In genomic region chr18:35456181-35456850, GRCh38 we compare ENCODE assay signal across 11 cellular contexts. TPM values are rescaled to one million over a fixed set of nuclear protein-coding genes. Genes with fewer than 3 reads are reported as not detected.
A peak's percentile ranks its signal among the peaks of the same experiment; 100 is the strongest.
DNase-seq lines count a peak whose midpoint lies in the region; ATAC-seq and TF ChIP-seq lines count a peak whose summit lies in the region.
"Had no signal": no experiment of that assay in that cellular context is flagged by ENCODE, and none has a peak within 500 bp of the region (broad histone marks: within the 10 kb centered on the region; RNA-seq: fewer than 3 reads in every experiment).

No MANE protein-coding gene starts in this region.

- POLR2A ChIA-PET in Panc1 (lab: Charles Lee) = no interaction called here

- H3K27me3 ChIP-seq in Panc1 (ENCODE audit: control insufficient read depth, insufficient read depth, low read length) = no peaks in the 10 kb centered on the region

- H3K4me3 ChIP-seq in Panc1 (ENCODE audit: low read depth in 2 of 2, low read length in 2 of 2) = no peak overlapping the region

- H3K9me3 ChIP-seq in Panc1 (ENCODE audit: control insufficient read depth, insufficient read depth, low read depth, low read length) = no peaks in the 10 kb centered on the region

- CTCF ChIA-PET in Panc1 (lab: Charles Lee) = no interaction called here

- TF ChIP-seq CTCF in Panc1 (IDR thresholded peaks at IDR 0.05) (no peak), omental fat pad (IDR thresholded peaks at IDR 0.05) (no peak), GM20000 (IDR thresholded peaks at IDR 0.05; ENCODE audit: extremely low read depth, missing control alignments) (no peak)

- H3K4me1 ChIP-seq in Panc1 (ENCODE audit: control insufficient read depth, insufficient read depth, low read length) = peaks cover 38% of the 10 kb centered on the region

- in situ Hi-C loops in Caki2 (cut with HindIII; ENCODE audit: low pct_unique_long_range_greater_than_20kb, low sequenced_read_pairs) = no loop called here
- in situ Hi-C loops in Panc1 (cut with HindIII; ENCODE audit: low pct_unique_long_range_greater_than_20kb, low sequenced_read_pairs) = no loop called here

- DNase-seq in Caki2 (ENCODE audit: low read depth) = peak; percentile 51
- no peak for DNase-seq in Panc1 (ENCODE audit: low read depth, low spot score)
- DNase-seq in epithelial cell of prostate (ENCODE audit: low read depth, low spot score) = no peak
- DNase-seq in omental fat pad (ENCODE audit: low spot score) = no peak
- DNase-seq in activated effector memory CD4-positive, alpha-beta T cell treated with anti-CD3 and anti-CD28 coated beads, Interleukin-2, amount 50 U/mL, for 16 hours = no peak
- DNase-seq in NCI-H345 treated with DMSO at 0.1 percent for 48 hours (lab: John Stamatoyannopoulos, UW; ENCODE audit: unreplicated experiment) = no peak
- DNase-seq in central memory CD4-positive, alpha-beta T cell = no peak
- DNase-seq in GM20000 (ENCODE audit: low spot score) = no peak
- DNase-seq: activated CD4-positive, alpha-beta memory T cell treated with anti-CD3 and anti-CD28 coated beads for 36 hours; cerebellar nuclear complex; foreskin melanocyte had no signal

- BruUV-seq in Panc1 (replicated peaks; lab: Mats Ljungman, UMichigan) = no TSS peak

- H3K36me3 ChIP-seq in Panc1 (ENCODE audit: control insufficient read depth, insufficient read depth, low read length) = no peaks in the 10 kb centered on the region

- H3K27ac ChIP-seq in Panc1 (ENCODE audit: low read length) (peak overlapping the region; percentile 95), epithelial cell of prostate (peak overlapping the region; percentile 94)

- ATAC-seq in Panc1 (no peak), omental fat pad (ENCODE audit: low FRiP score) (peak; percentile 52)

- intact Hi-C loops in Panc1 (cut with micrococcal nuclease; ENCODE audit: unreplicated experiment) = no loop called here

RNA-seq across cellular contexts. Expression of gene INO80C, which starts 41.4 kb away (rescaled TPM):
- 14.3 and 18.0 TPM in 2 replicates for total RNA-seq in Caki2 (2014; rRNA removed; shearing (Covaris generic); ENCODE audit: low replicate concordance)
- total RNA-seq in Panc1 (2021; ENCODE audit: unreplicated experiment) = 25.8 TPM
- 24.1 TPM for polyA plus RNA-seq in Panc1 (2012; ENCODE audit: insufficient read length)
- total RNA-seq in omental fat pad = 10 to 100 TPM in 2 of 4 donors, 1 to 10 TPM in 2; 6.3 to 20.7 (median 9.6) TPM
